8 cellular contexts compared by ENCODE assay signal in genomic region chr9:113221800-113222481, GRCh38. TPM values are rescaled to one million over a fixed set of nuclear protein-coding genes. Genes with fewer than 3 reads are reported as not detected.
DNase-seq lines count a peak whose midpoint lies in the region; ATAC-seq and TF ChIP-seq lines count a peak whose summit lies in the region.

No MANE protein-coding gene starts in this region.

- peaks cover 3% of the 10 kb centered on the region for H3K4me1 ChIP-seq in prostate gland (replicated peaks)

- CTCF ChIA-PET in activated CD4-positive, alpha-beta T cell treated with anti-CD3 and anti-CD28 coated beads, Interleukin-2, amount 10 ng/mL, durations not matched to agents 7 days and 5 days (lab: Charles Lee), result interaction anchor here (0.6 to 1.5 kb wide), 9 partner anchors 20 to 134 kb away, joined by 3 to 6 read pairs (median 3); partner anchors contain the start of genes CDC26 and PRPF4

- TF ChIP-seq POLR2A in prostate gland (IDR thresholded peaks at IDR 0.05), result no peak

- H3K36me3 ChIP-seq in WERI-Rb-1 (peaks cover 10% of the 10 kb centered on the region), prostate gland (no peaks in the 10 kb centered on the region)

- TF ChIP-seq CTCF in WERI-Rb-1 (IDR thresholded peaks at IDR 0.05; ENCODE audit: low read depth, low read length) (no peak), foreskin fibroblast (IDR thresholded peaks at IDR 0.05; ENCODE audit: low read depth, low read length) (no peak), prostate gland (IDR thresholded peaks at IDR 0.05) (no peak)

- peaks cover 47% of the 10 kb centered on the region for H3K4me1 Mint-ChIP-seq in activated CD4-positive, alpha-beta T cell treated with anti-CD3 and anti-CD28 coated beads, Interleukin-2, amount 10 ng/mL, durations not matched to agents 7 days and 5 days

- no peaks in the 10 kb centered on the region for H3K9me3 ChIP-seq in WERI-Rb-1 (ENCODE audit: severe bottlenecking)
- no peaks in the 10 kb centered on the region for H3K9me3 ChIP-seq in prostate gland

- intact Hi-C loops in prostate gland (cut with DNase I), result loop anchor here (5.0 kb wide), 1 partner anchor 50 kb away; no protein-coding TSS in a partner anchor

- no peak for DNase-seq in activated CD4-positive, alpha-beta T cell treated with anti-CD3 and anti-CD28 coated beads, Interleukin-2, amount 10 ng/mL, durations not matched to agents 7 days and 5 days
- DNase-seq in activated CD4-positive, alpha-beta T cell treated with anti-CD3 and anti-CD28 coated beads, Interleukin-2, amount 50 U/mL, for 4 hours, result no peak
- no peak for DNase-seq in WERI-Rb-1
- DNase-seq in foreskin fibroblast, result no peak
- no peak for DNase-seq in prostate gland (ENCODE audit: low spot score)

- POLR2A ChIA-PET in activated CD4-positive, alpha-beta T cell treated with anti-CD3 and anti-CD28 coated beads, Interleukin-2, amount 10 ng/mL, durations not matched to agents 7 days and 5 days (lab: Charles Lee), result no interaction called here

- H3K27ac Mint-ChIP-seq in activated CD4-positive, alpha-beta T cell treated with anti-CD3 and anti-CD28 coated beads, Interleukin-2, amount 10 ng/mL, durations not matched to agents 7 days and 5 days, result peak overlapping the region; percentile 93

- 12% methylated on average over 20 of the region's 20 CpGs for WGBS in prostate gland

- H3K36me3 Mint-ChIP-seq in activated CD4-positive, alpha-beta T cell treated with anti-CD3 and anti-CD28 coated beads, Interleukin-2, amount 10 ng/mL, durations not matched to agents 7 days and 5 days (ENCODE audit: low read depth), result peaks cover 4% of the 10 kb centered on the region

- ATAC-seq in HG03521 (IDR thresholded peaks at IDR 0.05; ENCODE audit: unreplicated experiment) (no peak), GM21576 (IDR thresholded peaks at IDR 0.05; ENCODE audit: unreplicated experiment) (no peak), HG02970 (IDR thresholded peaks at IDR 0.05; ENCODE audit: low FRiP score, unreplicated experiment) (no peak)

- peak overlapping the region; percentile 94 for H3K4me3 Mint-ChIP-seq in activated CD4-positive, alpha-beta T cell treated with anti-CD3 and anti-CD28 coated beads, Interleukin-2, amount 10 ng/mL, durations not matched to agents 7 days and 5 days

- H3K9me3 Mint-ChIP-seq in activated CD4-positive, alpha-beta T cell treated with anti-CD3 and anti-CD28 coated beads, Interleukin-2, amount 10 ng/mL, durations not matched to agents 7 days and 5 days, result no peaks in the 10 kb centered on the region

- no peaks in the 10 kb centered on the region for H3K27me3 Mint-ChIP-seq in activated CD4-positive, alpha-beta T cell treated with anti-CD3 and anti-CD28 coated beads, Interleukin-2, amount 10 ng/mL, durations not matched to agents 7 days and 5 days

- H3K27me3 ChIP-seq in WERI-Rb-1 (ENCODE audit: insufficient read depth, low read depth, severe bottlenecking) (no peaks in the 10 kb centered on the region), prostate gland (replicated peaks; ENCODE audit: insufficient read depth) (no peaks in the 10 kb centered on the region)

- peak overlapping the region; percentile 70 for H3K27ac ChIP-seq in WERI-Rb-1
- peak overlapping the region; percentile 78 to 84 for H3K27ac ChIP-seq in prostate gland

- peak overlapping the region; percentile 77 for H3K4me3 ChIP-seq in WERI-Rb-1 (ENCODE audit: low read depth, low read length)
- H3K4me3 ChIP-seq in foreskin fibroblast (ENCODE audit: low read depth in 1 of 2, low read length in 2 of 2), result peak overlapping the region; percentile 57 to 91
- peak overlapping the region; percentile 60 to 79 for H3K4me3 ChIP-seq in prostate gland

RNA-seq across cellular contexts. Expression of gene SLC31A1, which starts 0.6 kb away (rescaled TPM):
- total RNA-seq in activated CD4-positive, alpha-beta T cell treated with anti-CD3 and anti-CD28 coated beads, Interleukin-2, amount 10 ng/mL, durations not matched to agents 7 days and 5 days, result 10 to 100 TPM in 1 of 2 experiments, 1 to 10 TPM in 1; 9.2 to 10.4 TPM
- 10 to 100 TPM; 22.8 to 68.5 TPM for total RNA-seq in prostate gland

RNA-seq across cellular contexts. Expression of gene FKBP15, which starts 0.9 kb away (rescaled TPM):
- 10 to 100 TPM; 33.6 to 39.3 TPM for total RNA-seq in activated CD4-positive, alpha-beta T cell treated with anti-CD3 and anti-CD28 coated beads, Interleukin-2, amount 10 ng/mL, durations not matched to agents 7 days and 5 days
- total RNA-seq in prostate gland, result 10 to 100 TPM; 22.5 to 25.7 TPM

RNA-seq across cellular contexts. Expression of gene CDC26, which starts 53.4 kb away (rescaled TPM):
- total RNA-seq in activated CD4-positive, alpha-beta T cell treated with anti-CD3 and anti-CD28 coated beads, Interleukin-2, amount 10 ng/mL, durations not matched to agents 7 days and 5 days, result 10 to 100 TPM; 28.8 to 31.0 TPM
- total RNA-seq in prostate gland, result 10 to 100 TPM; 17.8 to 21.2 TPM

RNA-seq across cellular contexts. Expression of gene PRPF4, which starts 53.5 kb away (rescaled TPM):
- total RNA-seq in activated CD4-positive, alpha-beta T cell treated with anti-CD3 and anti-CD28 coated beads, Interleukin-2, amount 10 ng/mL, durations not matched to agents 7 days and 5 days, result 10 to 100 TPM; 30.6 to 32.4 TPM
- 10 to 100 TPM; 25.0 to 27.1 TPM for total RNA-seq in prostate gland
